In genomic region chrX:108914791-108915190, GRCh38 we compare ENCODE assay signal across 28 cellular contexts.
"Had no signal": no experiment of that assay in that cellular context is flagged by ENCODE, and none has a peak within 500 bp of the region (broad histone marks: within the 10 kb centered on the region; RNA-seq: fewer than 3 reads in every experiment).

No MANE protein-coding gene starts in this region.

- H3K27ac ChIP-seq: epithelial cell of prostate, esophagus squamous epithelium, gastrocnemius medialis, heart right ventricle, left lung, lower lobe of right lung had no signal

- DNase-seq: cortex of kidney; effector CD8-positive, alpha-beta T cell; effector memory CD8-positive, alpha-beta T cell; endodermal cell; erythroblast; esophagus squamous epithelium; foreskin fibroblast; foreskin melanocyte; gastrocnemius medialis; glutamatergic neuron; head of caudate nucleus; heart right ventricle; hippocampal formation; left cardiac atrium; left lung; left ventricle myocardium superior; lower lobe of right lung; mesenchymal stem cell; mucosa of descending colon; naive B cell; naive thymus-derived CD8-positive, alpha-beta T cell had no signal

- H3K4me1 ChIP-seq: esophagus squamous epithelium, gastrocnemius medialis, heart right ventricle, left lung, lower lobe of right lung had no signal

- H3K27ac Mint-ChIP-seq: dendritic cell treated with granulocyte-macrophage colony-stimulating factor and Interleukin-4, amounts not matched to agents 40 ng/mL and 50 ng/mL, for 4 days; effector memory CD8-positive, alpha-beta T cell; endodermal cell; mesothelial cell of epicardium; naive thymus-derived CD8-positive, alpha-beta T cell had no signal

- ATAC-seq: effector memory CD8-positive, alpha-beta T cell; esophagus mucosa; gastrocnemius medialis; heart right ventricle; left cardiac atrium; left lung; left ventricle myocardium superior; lower lobe of right lung; mucosa of descending colon; naive thymus-derived CD8-positive, alpha-beta T cell had no signal

- H3K9me3 ChIP-seq: esophagus squamous epithelium, gastrocnemius medialis, lower lobe of right lung, mucosa of descending colon had no signal

- H3K27me3 ChIP-seq: gastrocnemius medialis, heart right ventricle, left lung had no signal

- H3K4me1 Mint-ChIP-seq: endodermal cell, mesothelial cell of epicardium, naive B cell had no signal

- H3K36me3 Mint-ChIP-seq: mesothelial cell of epicardium, naive B cell had no signal

- H3K9me3 Mint-ChIP-seq: effector memory CD8-positive, alpha-beta T cell had no signal

- FAIRE-seq: endometrium, islet of Langerhans, keratinocyte had no signal

- H3K4me3 Mint-ChIP-seq: dendritic cell treated with granulocyte-macrophage colony-stimulating factor and Interleukin-4, amounts not matched to agents 40 ng/mL and 50 ng/mL, for 4 days; effector memory CD8-positive, alpha-beta T cell; endodermal cell; mesothelial cell of epicardium; naive B cell; naive thymus-derived CD8-positive, alpha-beta T cell had no signal

- H3K27me3 Mint-ChIP-seq: dendritic cell treated with granulocyte-macrophage colony-stimulating factor and Interleukin-4, amounts not matched to agents 40 ng/mL and 50 ng/mL, for 4 days; effector memory CD8-positive, alpha-beta T cell; naive B cell; naive thymus-derived CD8-positive, alpha-beta T cell had no signal

- H3K36me3 ChIP-seq: esophagus squamous epithelium, gastrocnemius medialis, heart right ventricle, left lung, lower lobe of right lung had no signal

- H3K4me3 ChIP-seq: esophagus squamous epithelium, gastrocnemius medialis, heart right ventricle, left lung, lower lobe of right lung, mucosa of descending colon had no signal
